Comparison of ENCODE assay signal across 1 cellular context in genomic region chr2:31202833-31203232, GRCh38.
TF ChIP-seq lines count a peak whose summit lies in the region.

No MANE protein-coding gene starts in this region.

TF ChIP-seq in SK-N-SH, 30 proteins besides CTCF, POLR2A, EP300 and RAD21 (continued from another document):
- TF ChIP-seq FOXM1 (IDR thresholded peaks at IDR 0.05; ENCODE audit: low read depth) (no peak), JUND (IDR thresholded peaks at IDR 0.05) (no peak)
